23 cellular contexts compared by ENCODE assay signal in the genomic region with DNA sequence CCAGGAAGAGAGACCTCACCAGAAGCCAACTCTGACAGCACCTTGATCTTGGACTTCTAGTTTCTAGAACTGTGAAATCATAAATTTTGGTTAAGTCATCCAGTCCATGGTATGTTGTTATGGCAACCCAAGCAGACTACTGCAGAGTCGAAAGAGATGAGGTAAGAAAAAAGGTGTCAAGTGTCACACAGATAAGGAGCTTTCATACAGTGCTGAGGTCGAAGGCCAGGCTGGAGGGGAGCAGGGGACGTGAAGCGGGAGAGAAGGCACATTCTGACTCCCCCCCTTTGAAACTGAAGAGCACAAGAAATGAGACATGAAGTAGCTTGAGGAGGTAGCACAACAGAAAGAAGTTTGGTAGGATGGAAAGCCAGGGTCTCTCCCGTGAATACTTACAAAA.
A peak's percentile ranks its signal among the peaks of the same experiment; 100 is the strongest.
DNase-seq lines count a peak whose midpoint lies in the region; ATAC-seq and TF ChIP-seq lines count a peak whose summit lies in the region.
"Had no signal": no experiment of that assay in that cellular context is flagged by ENCODE, and none has a peak within 500 bp of the region (broad histone marks: within the 10 kb centered on the region; RNA-seq: fewer than 3 reads in every experiment).

No MANE protein-coding gene starts in this region.

- no peaks in the 10 kb centered on the region for H3K79me2 ChIP-seq in hepatocyte

- WGBS in hepatocyte (ENCODE audit: low lambda C conversion rate, missing lambda C conversion rate) = 31% methylated on average over 5 of the region's 5 CpGs

- H3K9me3 Mint-ChIP-seq in type B pancreatic cell (no peaks in the 10 kb centered on the region), mesothelial cell of epicardium (no peaks in the 10 kb centered on the region)
- H3K9me3 Mint-ChIP-seq: activated T-cell treated with anti-CD3 and anti-CD28 coated beads, Interleukin-2, amount 50 U/mL, for 24 hours had no signal

- H3K4me3 Mint-ChIP-seq in type B pancreatic cell = peak overlapping the region; percentile 31
- H3K4me3 Mint-ChIP-seq in mesothelial cell of epicardium = no peak overlapping the region
- H3K4me3 Mint-ChIP-seq: activated CD4-positive, alpha-beta T cell treated with anti-CD3 and anti-CD28 coated beads for 36 hours; activated T-cell treated with anti-CD3 and anti-CD28 coated beads, Interleukin-2, amount 50 U/mL, for 24 hours; T-cell had no signal

- no peaks in the 10 kb centered on the region for H3K9me2 ChIP-seq in hepatocyte (replicated peaks; ENCODE audit: insufficient read depth)

- H3K4me1 Mint-ChIP-seq in type B pancreatic cell (ENCODE audit: unreplicated experiment) = peaks cover 31% of the 10 kb centered on the region
- peaks cover 7% of the 10 kb centered on the region for H3K4me1 Mint-ChIP-seq in mesothelial cell of epicardium
- H3K4me1 Mint-ChIP-seq: activated CD4-positive, alpha-beta T cell treated with anti-CD3 and anti-CD28 coated beads for 36 hours; T-cell had no signal

- TF ChIP-seq CTCF in hepatocyte (IDR thresholded peaks at IDR 0.05; ENCODE audit: poor library complexity) = no peak
- TF ChIP-seq CTCF in type B pancreatic cell (conservative IDR thresholded peaks at IDR 0.05) = no peak
- TF ChIP-seq CTCF in mesothelial cell of epicardium (IDR thresholded peaks at IDR 0.05; ENCODE audit: unreplicated experiment) = no peak

- no peaks in the 10 kb centered on the region for H3K27me3 Mint-ChIP-seq in type B pancreatic cell
- H3K27me3 Mint-ChIP-seq in mesothelial cell of epicardium (ENCODE audit: low read depth) = peaks cover 4% of the 10 kb centered on the region

- H3K9me3 ChIP-seq in hepatocyte (ENCODE audit: low read depth) = no peaks in the 10 kb centered on the region
- H3K9me3 ChIP-seq: adrenal gland had no signal

- no peaks in the 10 kb centered on the region for H3K36me3 ChIP-seq in hepatocyte (replicated peaks; ENCODE audit: insufficient read depth, low read depth)
- H3K36me3 ChIP-seq: adrenal gland had no signal

- no peak overlapping the region for H3K4me2 ChIP-seq in hepatocyte

- no peak overlapping the region for H2AFZ ChIP-seq in hepatocyte

- H3K27ac ChIP-seq in hepatocyte = peak overlapping the region; percentile 64
- H3K27ac ChIP-seq: adrenal gland, HL-60 had no signal

- peak overlapping the region; percentile 76 for H3K27ac Mint-ChIP-seq in type B pancreatic cell
- no peak overlapping the region for H3K27ac Mint-ChIP-seq in mesothelial cell of epicardium
- H3K27ac Mint-ChIP-seq: activated CD4-positive, alpha-beta T cell treated with anti-CD3 and anti-CD28 coated beads for 36 hours; activated T-cell treated with anti-CD3 and anti-CD28 coated beads, Interleukin-2, amount 50 U/mL, for 24 hours; progenitor cell of endocrine pancreas; T-cell had no signal

- DNase-seq in NCI-H2029 (lab: John Stamatoyannopoulos, UW) = peak; percentile 2
- DNase-seq in NCI-H2029 treated with DMSO at 0.1 percent for 48 hours (lab: John Stamatoyannopoulos, UW) = no peak
- peak; percentile 6 for DNase-seq in SW480 (ENCODE audit: low spot score)
- DNase-seq in hepatocyte (ENCODE audit: low spot score) = peak; percentile 56
- no peak for DNase-seq in type B pancreatic cell (ENCODE audit: extremely low spot score, unreplicated experiment)
- DNase-seq in mesothelial cell of epicardium (ENCODE audit: low spot score in 2 of 2, unreplicated experiment in 2 of 2) = no peak
- DNase-seq: 8988T; activated CD4-positive, alpha-beta T cell treated with anti-CD3 and anti-CD28 coated beads for 36 hours; activated CD8-positive, alpha-beta memory T cell treated with anti-CD3 and anti-CD28 coated beads for 24 hours; activated T-cell treated with anti-CD3 and anti-CD28 coated beads, Interleukin-2, amount 50 U/mL, for 24 hours; adrenal gland; cortex of kidney; GOT3; head of caudate nucleus; NCI-H1436 treated with DMSO at 0.1 percent for 48 hours; NCI-H2227 treated with DMSO at 0.1 percent for 48 hours; NCI-H82; Right ventricle myocardium superior; T-cell had no signal

- no peak overlapping the region for H3K4me3 ChIP-seq in hepatocyte
- H3K4me3 ChIP-seq: adrenal gland had no signal

- H3K4me1 ChIP-seq in hepatocyte (ENCODE audit: insufficient read depth) = peaks cover 6% of the 10 kb centered on the region
- H3K4me1 ChIP-seq: adrenal gland had no signal

- no peak for ATAC-seq in HG03378 (IDR thresholded peaks at IDR 0.05; ENCODE audit: unreplicated experiment)
- no peak for ATAC-seq in GM19467 (IDR thresholded peaks at IDR 0.05; ENCODE audit: unreplicated experiment)
- ATAC-seq: activated CD4-positive, alpha-beta T cell treated with anti-CD3 and anti-CD28 coated beads for 36 hours; T-cell had no signal

- no peaks in the 10 kb centered on the region for H4K20me1 ChIP-seq in hepatocyte (ENCODE audit: insufficient read depth, poor library complexity, severe bottlenecking)

- H3K36me3 Mint-ChIP-seq in type B pancreatic cell (no peaks in the 10 kb centered on the region), mesothelial cell of epicardium (no peaks in the 10 kb centered on the region)
- H3K36me3 Mint-ChIP-seq: T-cell had no signal

- no peaks in the 10 kb centered on the region for H3K27me3 ChIP-seq in hepatocyte
- H3K27me3 ChIP-seq: adrenal gland had no signal

Comparison
In these comparisons a context has a peak if more than half of its experiments do, and no peak if none do; other contexts are left out.
1. DNase-seq: peak in NCI-H2029 (single experiment), SW480 (single experiment) and hepatocyte (single experiment); none in NCI-H2029 treated with DMSO at 0.1 percent for 48 hours (single experiment), type B pancreatic cell (single experiment) and mesothelial cell of epicardium (0 of 2).